Comparison of ENCODE assay signal across 11 cellular contexts in the genomic region with DNA sequence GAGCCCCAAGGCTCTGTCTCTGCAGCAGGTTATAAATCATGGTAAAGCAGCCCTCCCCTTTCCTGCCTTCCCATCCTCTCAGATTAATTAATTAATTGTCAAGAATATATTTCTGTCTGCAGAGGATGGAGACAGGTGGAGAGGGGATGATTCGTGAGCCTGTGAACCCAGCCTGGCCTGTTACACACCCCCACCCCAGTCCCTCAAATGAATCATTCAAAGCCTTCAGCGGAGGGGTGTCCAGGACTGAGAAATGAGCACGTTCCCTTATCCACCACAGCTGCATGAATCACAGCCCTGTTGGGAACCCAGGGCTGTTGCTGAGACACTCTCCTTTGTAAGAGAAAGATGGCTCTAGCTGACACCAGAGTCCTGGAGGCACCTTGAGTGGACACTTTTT. TPM values are rescaled to one million over a fixed set of nuclear protein-coding genes. Genes with fewer than 3 reads are reported as not detected.
DNase-seq lines count a peak whose midpoint lies in the region; ATAC-seq and TF ChIP-seq lines count a peak whose summit lies in the region.
"Had no signal": no experiment of that assay in that cellular context is flagged by ENCODE, and none has a peak within 500 bp of the region (broad histone marks: within the 10 kb centered on the region; RNA-seq: fewer than 3 reads in every experiment).

No MANE protein-coding gene starts in this region.

- H3K27me3 ChIP-seq in GM23248 (replicated peaks; ENCODE audit: insufficient read depth) (no peaks in the 10 kb centered on the region), SK-N-SH (ENCODE audit: insufficient read depth) (no peaks in the 10 kb centered on the region), spleen (replicated peaks in 1 of 7) (no peaks in the 10 kb centered on the region)

- no peak overlapping the region for H2AFZ ChIP-seq in GM23248
- no peak overlapping the region for H2AFZ ChIP-seq in SK-N-SH (ENCODE audit: low read depth)

- H3K4me2 ChIP-seq in GM23248 (ENCODE audit: unreplicated experiment), result peak overlapping the region; percentile 70
- peak overlapping the region; percentile 74 for H3K4me2 ChIP-seq in SK-N-SH

- H3K9me2 ChIP-seq in GM23248 (ENCODE audit: insufficient read depth), result no peaks in the 10 kb centered on the region
- no peaks in the 10 kb centered on the region for H3K9me2 ChIP-seq in SK-N-SH

- H3F3A ChIP-seq in GM23248 (ENCODE audit: insufficient read depth) (peaks cover 47% of the 10 kb centered on the region), SK-N-SH (replicated peaks; ENCODE audit: insufficient read depth) (peaks cover 76% of the 10 kb centered on the region)

- H3K79me2 ChIP-seq in GM23248 (ENCODE audit: insufficient read depth) (0 out of 2 replicates have a peak, but pooled peaks cover 3% of the 10 kb centered on the region), SK-N-SH (ENCODE audit: insufficient read depth) (peaks cover 54% of the 10 kb centered on the region)

- H3K4me3 ChIP-seq in GM23248 (peak overlapping the region; percentile 30; the same call in 1 of the 2 replicates), SK-N-SH (ENCODE audit: low read depth in 2 of 2, low read length in 1 of 2) (no peak overlapping the region), foreskin fibroblast (ENCODE audit: low read depth in 1 of 2, low read length in 2 of 2) (no peak overlapping the region), spleen (no peak overlapping the region)

- H3K27ac ChIP-seq in GM23248 (peak overlapping the region; percentile 97), SK-N-SH (ENCODE audit: low read depth in 2 of 2, low read length in 1 of 2) (peak overlapping the region; percentile 76 to 98), spleen (peak overlapping the region; percentile 10 to 82 (median 70))

- CTCF ChIA-PET in SK-N-SH (lab: Yijun Ruan, JAX), result no interaction called here

- H3K36me3 ChIP-seq in GM23248 (ENCODE audit: low read depth) (no peaks in the 10 kb centered on the region), SK-N-SH (replicated peaks in 1 of 2; ENCODE audit: control insufficient read depth in 1 of 2, insufficient read depth in 2 of 2, low read length in 1 of 2) (peaks cover 12 to 46% of the 10 kb centered on the region in 2 experiments), spleen (peaks cover 0 to 98% (median 32%) of the 10 kb centered on the region in 6 donors)

- no peak for TF ChIP-seq RAD21 in SK-N-SH (IDR thresholded peaks at IDR 0.05; ENCODE audit: low read length)

- H4K20me1 ChIP-seq in GM23248 (ENCODE audit: insufficient read depth) (no peaks in the 10 kb centered on the region), SK-N-SH (ENCODE audit: insufficient read depth) (peaks cover 7% of the 10 kb centered on the region; the same call in 1 of the 2 replicates)

- TF ChIP-seq CTCF in SK-N-SH (IDR thresholded peaks at IDR 0.05) (no peak), foreskin fibroblast (IDR thresholded peaks at IDR 0.05; ENCODE audit: low read depth, low read length) (no peak), spleen (IDR thresholded peaks at IDR 0.05 in 8 of 11, conservative IDR thresholded peaks at IDR 0.05 in 3 of 11) (no peak)

- peak; percentile 37 to 67; a peak in 1 of 4 replicates for TF ChIP-seq EP300 in SK-N-SH (IDR thresholded peaks at IDR 0.05; ENCODE audit: borderline replicate concordance in 1 of 2, low read depth in 1 of 2, low read length in 1 of 2)

- no peak for ATAC-seq in HG02973 (IDR thresholded peaks at IDR 0.05; ENCODE audit: unreplicated experiment)

- H3K9ac ChIP-seq in GM23248 (peak overlapping the region; percentile 77), SK-N-SH (peak overlapping the region; percentile 72)

- no peak for TF ChIP-seq POLR2A in spleen (IDR thresholded peaks at IDR 0.05)
- no peak for TF ChIP-seq POLR2A in erythroblast (IDR thresholded peaks at IDR 0.05; ENCODE audit: low read length)

- H3K9me3 ChIP-seq in GM23248 (ENCODE audit: low read depth), result no peaks in the 10 kb centered on the region
- H3K9me3 ChIP-seq in SK-N-SH, result no peaks in the 10 kb centered on the region
- no peaks in the 10 kb centered on the region for H3K9me3 ChIP-seq in spleen

- WGBS in GM23248 (ENCODE audit: low coverage in 1 of 2, low lambda C conversion rate in 2 of 2, missing lambda C conversion rate in 2 of 2), 2 experiments, result 0 to 2% methylated on average over 3 of the region's 3 CpGs
- 5% methylated on average over 3 of the region's 3 CpGs for WGBS in SK-N-SH (ENCODE audit: low lambda C conversion rate)
- WGBS in spleen, 5 donors, result 63 to 76% (median 68%) methylated on average over 3 of the region's 3 CpGs

- POLR2A ChIA-PET in SK-N-SH (lab: Yijun Ruan, JAX), result no interaction called here

- H3K4me1 ChIP-seq in GM23248 (ENCODE audit: insufficient read depth) (peaks cover 44% of the 10 kb centered on the region), SK-N-SH (ENCODE audit: control insufficient read depth in 1 of 2, insufficient read depth in 2 of 2, low read depth in 1 of 2, low read length in 1 of 2) (peaks cover 18 to 37% of the 10 kb centered on the region in 2 experiments), spleen (peaks cover 7 to 73% (median 27%) of the 10 kb centered on the region in 6 donors)

- intact Hi-C loops in spleen (cut with DNase I; ENCODE audit: low total_unique reads), result no loop called here

- DNase-seq in GM23248 (peak; percentile 96), SK-N-SH (no peak), foreskin fibroblast (peak; percentile 59 to 72), spleen (no peak), NCI-H1417 (lab: John Stamatoyannopoulos, UW) (no peak), globus pallidus (ENCODE audit: low spot score) (no peak), erythroblast (lab: John Stamatoyannopoulos, UW) (no peak)
- DNase-seq: caudate nucleus, OCI-M1 had no signal

- in situ Hi-C loops in GM23248 (cut with MboI), result no loop called here

TF ChIP-seq in SK-N-SH, 30 proteins besides CTCF, POLR2A, EP300 and RAD21:
- TF ChIP-seq RXRA (IDR thresholded peaks at IDR 0.05; ENCODE audit: borderline replicate concordance, low read depth) (peak; percentile 54; the same call in 1 of the 2 replicates), RCOR1 (IDR thresholded peaks at IDR 0.05; ENCODE audit: low read length) (no peak), NFIC (IDR thresholded peaks at IDR 0.05; ENCODE audit: borderline replicate concordance) (peak; percentile 13; the same call in 1 of the 2 replicates), GABPA (IDR thresholded peaks at IDR 0.05; ENCODE audit: low read depth) (no peak), MAX (IDR thresholded peaks at IDR 0.05; ENCODE audit: low read depth) (peak; percentile 62; the same call in 1 of the 2 replicates), JUND (IDR thresholded peaks at IDR 0.05) (peak; percentile 84), TCF12 (IDR thresholded peaks at IDR 0.05) (peak; percentile 72), FOSL2 (IDR thresholded peaks at IDR 0.05; ENCODE audit: borderline replicate concordance, low read depth) (peak; percentile 89)
- TF ChIP-seq, protein P1, sequence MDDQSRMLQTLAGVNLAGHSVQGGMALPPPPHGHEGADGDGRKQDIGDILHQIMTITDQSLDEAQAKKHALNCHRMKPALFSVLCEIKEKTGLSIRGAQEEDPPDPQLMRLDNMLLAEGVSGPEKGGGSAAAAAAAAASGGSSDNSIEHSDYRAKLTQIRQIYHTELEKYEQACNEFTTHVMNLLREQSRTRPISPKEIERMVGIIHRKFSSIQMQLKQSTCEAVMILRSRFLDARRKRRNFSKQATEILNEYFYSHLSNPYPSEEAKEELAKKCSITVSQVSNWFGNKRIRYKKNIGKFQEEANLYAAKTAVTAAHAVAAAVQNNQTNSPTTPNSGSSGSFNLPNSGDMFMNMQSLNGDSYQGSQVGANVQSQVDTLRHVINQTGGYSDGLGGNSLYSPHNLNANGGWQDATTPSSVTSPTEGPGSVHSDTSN (IDR thresholded peaks at IDR 0.05), result peak; percentile 79
- TF ChIP-seq, protein P2, sequence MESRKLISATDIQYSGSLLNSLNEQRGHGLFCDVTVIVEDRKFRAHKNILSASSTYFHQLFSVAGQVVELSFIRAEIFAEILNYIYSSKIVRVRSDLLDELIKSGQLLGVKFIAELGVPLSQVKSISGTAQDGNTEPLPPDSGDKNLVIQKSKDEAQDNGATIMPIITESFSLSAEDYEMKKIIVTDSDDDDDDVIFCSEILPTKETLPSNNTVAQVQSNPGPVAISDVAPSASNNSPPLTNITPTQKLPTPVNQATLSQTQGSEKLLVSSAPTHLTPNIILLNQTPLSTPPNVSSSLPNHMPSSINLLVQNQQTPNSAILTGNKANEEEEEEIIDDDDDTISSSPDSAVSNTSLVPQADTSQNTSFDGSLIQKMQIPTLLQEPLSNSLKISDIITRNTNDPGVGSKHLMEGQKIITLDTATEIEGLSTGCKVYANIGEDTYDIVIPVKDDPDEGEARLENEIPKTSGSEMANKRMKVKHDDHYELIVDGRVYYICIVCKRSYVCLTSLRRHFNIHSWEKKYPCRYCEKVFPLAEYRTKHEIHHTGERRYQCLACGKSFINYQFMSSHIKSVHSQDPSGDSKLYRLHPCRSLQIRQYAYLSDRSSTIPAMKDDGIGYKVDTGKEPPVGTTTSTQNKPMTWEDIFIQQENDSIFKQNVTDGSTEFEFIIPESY (IDR thresholded peaks at IDR 0.05; ENCODE audit: borderline replicate concordance, low read depth), result no peak
TF ChIP-seq in SK-N-SH: peak in this region for 7.

RNA-seq across cellular contexts. Expression of gene NIPAL4, which starts 56.0 kb away (rescaled TPM):
- total RNA-seq in GM23248 (2014; rRNA removed; shearing (Covaris generic)), result not detected in 2 replicates
- not detected in 2 replicates for polyA plus RNA-seq in GM23248 (2016; fragmentation: Nextera tagmentation; extraction: Ambion mirVana)
- polyA plus RNA-seq in SK-N-SH (2012; rRNA removed), result 2.3 and 2.6 TPM in 2 replicates
- polyA plus RNA-seq in SK-N-SH (2012; cell fraction: cytosol; rRNA removed), result 2.3 and 2.8 TPM in 2 replicates
- polyA plus RNA-seq in SK-N-SH (2012; cell fraction: nucleus; rRNA removed), result 2.6 and 4.7 TPM in 2 replicates
- under 1 TPM in 6 of 7 donors, not detected in 1; 0.34 to 0.73 (median 0.47) TPM for total RNA-seq in spleen
- under 1 TPM; 0.19 to 0.49 (median 0.39) TPM for polyA plus RNA-seq in spleen
- total RNA-seq: temporal lobe had no signal

RNA-seq across cellular contexts. Expression of gene ADAM19, which starts 59.6 kb away (rescaled TPM):
- total RNA-seq in GM23248 (2014; rRNA removed; shearing (Covaris generic)), result 20.5 and 21.1 TPM in 2 replicates
- polyA plus RNA-seq in GM23248 (2016; fragmentation: Nextera tagmentation; extraction: Ambion mirVana), result 18.1 and 18.8 TPM in 2 replicates
- 43.1 and 46.9 TPM in 2 replicates for polyA plus RNA-seq in SK-N-SH (2012; rRNA removed)
- 33.7 and 41.3 TPM in 2 replicates for polyA plus RNA-seq in SK-N-SH (2012; cell fraction: cytosol; rRNA removed)
- 61.7 and 79.6 TPM in 2 replicates for polyA plus RNA-seq in SK-N-SH (2012; cell fraction: nucleus; rRNA removed)
- total RNA-seq in spleen, result 10 to 100 TPM; 45.8 to 71.1 (median 52.9) TPM
- 10 to 100 TPM; 10.9 to 13.0 (median 11.5) TPM for polyA plus RNA-seq in spleen

Comparison
In these comparisons a context has a peak if more than half of its experiments do, and no peak if none do; other contexts are left out.
1. DNase-seq: peak in GM23248 (single experiment) and foreskin fibroblast (2 of 2); none in SK-N-SH (single experiment), spleen (single experiment), NCI-H1417 (0 of 3), globus pallidus (single experiment) and erythroblast (0 of 2).
2. Peak in every context shown above with its lines, with median percentiles within 50 percentile points of each other: H3K27ac ChIP-seq.